1 cellular context compared by ENCODE assay signal in the genomic region with DNA sequence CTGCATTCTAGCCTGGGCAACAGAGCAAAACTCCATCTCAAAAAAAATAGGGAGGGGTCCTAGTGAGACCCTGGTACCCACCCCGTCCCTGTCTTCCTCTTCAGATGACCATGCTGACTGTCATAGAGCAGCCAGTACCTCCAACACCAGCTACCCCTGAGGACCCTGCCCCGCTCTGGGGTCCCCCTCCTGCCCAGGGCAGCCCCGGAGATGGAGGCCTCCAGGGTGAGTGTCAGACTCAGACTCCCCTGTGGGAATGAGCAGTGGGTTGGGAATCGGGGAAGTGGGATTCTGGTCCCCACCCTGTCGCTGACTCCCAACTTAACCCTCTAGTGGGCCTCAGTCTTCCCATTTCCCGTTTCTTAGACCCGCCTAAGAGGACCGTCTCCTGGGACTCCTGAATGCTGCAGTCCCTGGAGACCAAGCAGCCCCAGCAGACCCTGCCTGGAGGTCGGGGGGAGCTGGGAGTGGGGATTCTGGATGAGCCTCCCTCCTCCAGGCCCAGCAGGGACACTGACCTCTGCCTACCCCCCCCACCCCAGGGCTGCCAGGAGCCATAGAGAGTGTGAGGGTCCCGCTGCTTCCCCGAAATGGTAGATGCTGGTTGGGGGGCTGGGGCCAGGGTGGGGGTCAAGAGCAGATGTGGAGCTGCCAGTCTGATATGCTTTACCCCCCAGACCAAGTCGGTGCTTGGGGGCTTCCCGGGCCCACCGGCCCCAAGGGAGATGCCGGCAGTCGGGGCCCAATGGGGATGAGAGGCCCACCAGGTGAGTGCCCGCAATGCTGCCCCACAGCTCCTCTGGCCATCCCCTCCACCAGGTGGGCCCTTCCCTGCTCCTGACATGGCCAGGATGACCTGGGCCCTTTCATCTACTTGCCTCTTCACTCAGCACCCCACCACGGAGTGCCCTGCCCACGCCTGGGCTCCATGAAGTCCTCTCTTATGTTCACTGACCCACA.
TF ChIP-seq lines count a peak whose summit lies in the region.

No MANE protein-coding gene starts in this region.

TF ChIP-seq in K562, 482 proteins besides CTCF, POLR2A, EP300 and RAD21:
- TF ChIP-seq POLR2G (IDR thresholded peaks at IDR 0.05; ENCODE audit: low read depth, low read length) = peak; percentile 48; the same call in 1 of the 2 replicates
- TF ChIP-seq, protein P1, sequence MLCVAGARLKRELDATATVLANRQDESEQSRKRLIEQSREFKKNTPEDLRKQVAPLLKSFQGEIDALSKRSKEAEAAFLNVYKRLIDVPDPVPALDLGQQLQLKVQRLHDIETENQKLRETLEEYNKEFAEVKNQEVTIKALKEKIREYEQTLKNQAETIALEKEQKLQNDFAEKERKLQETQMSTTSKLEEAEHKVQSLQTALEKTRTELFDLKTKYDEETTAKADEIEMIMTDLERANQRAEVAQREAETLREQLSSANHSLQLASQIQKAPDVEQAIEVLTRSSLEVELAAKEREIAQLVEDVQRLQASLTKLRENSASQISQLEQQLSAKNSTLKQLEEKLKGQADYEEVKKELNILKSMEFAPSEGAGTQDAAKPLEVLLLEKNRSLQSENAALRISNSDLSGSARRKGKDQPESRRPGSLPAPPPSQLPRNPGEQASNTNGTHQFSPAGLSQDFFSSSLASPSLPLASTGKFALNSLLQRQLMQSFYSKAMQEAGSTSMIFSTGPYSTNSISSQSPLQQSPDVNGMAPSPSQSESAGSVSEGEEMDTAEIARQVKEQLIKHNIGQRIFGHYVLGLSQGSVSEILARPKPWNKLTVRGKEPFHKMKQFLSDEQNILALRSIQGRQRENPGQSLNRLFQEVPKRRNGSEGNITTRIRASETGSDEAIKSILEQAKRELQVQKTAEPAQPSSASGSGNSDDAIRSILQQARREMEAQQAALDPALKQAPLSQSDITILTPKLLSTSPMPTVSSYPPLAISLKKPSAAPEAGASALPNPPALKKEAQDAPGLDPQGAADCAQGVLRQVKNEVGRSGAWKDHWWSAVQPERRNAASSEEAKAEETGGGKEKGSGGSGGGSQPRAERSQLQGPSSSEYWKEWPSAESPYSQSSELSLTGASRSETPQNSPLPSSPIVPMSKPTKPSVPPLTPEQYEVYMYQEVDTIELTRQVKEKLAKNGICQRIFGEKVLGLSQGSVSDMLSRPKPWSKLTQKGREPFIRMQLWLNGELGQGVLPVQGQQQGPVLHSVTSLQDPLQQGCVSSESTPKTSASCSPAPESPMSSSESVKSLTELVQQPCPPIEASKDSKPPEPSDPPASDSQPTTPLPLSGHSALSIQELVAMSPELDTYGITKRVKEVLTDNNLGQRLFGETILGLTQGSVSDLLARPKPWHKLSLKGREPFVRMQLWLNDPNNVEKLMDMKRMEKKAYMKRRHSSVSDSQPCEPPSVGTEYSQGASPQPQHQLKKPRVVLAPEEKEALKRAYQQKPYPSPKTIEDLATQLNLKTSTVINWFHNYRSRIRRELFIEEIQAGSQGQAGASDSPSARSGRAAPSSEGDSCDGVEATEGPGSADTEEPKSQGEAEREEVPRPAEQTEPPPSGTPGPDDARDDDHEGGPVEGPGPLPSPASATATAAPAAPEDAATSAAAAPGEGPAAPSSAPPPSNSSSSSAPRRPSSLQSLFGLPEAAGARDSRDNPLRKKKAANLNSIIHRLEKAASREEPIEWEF (CRISPR knock-in tag; IDR thresholded peaks at IDR 0.05) = no peak
